23 cellular contexts compared by ENCODE assay signal in the genomic region with DNA sequence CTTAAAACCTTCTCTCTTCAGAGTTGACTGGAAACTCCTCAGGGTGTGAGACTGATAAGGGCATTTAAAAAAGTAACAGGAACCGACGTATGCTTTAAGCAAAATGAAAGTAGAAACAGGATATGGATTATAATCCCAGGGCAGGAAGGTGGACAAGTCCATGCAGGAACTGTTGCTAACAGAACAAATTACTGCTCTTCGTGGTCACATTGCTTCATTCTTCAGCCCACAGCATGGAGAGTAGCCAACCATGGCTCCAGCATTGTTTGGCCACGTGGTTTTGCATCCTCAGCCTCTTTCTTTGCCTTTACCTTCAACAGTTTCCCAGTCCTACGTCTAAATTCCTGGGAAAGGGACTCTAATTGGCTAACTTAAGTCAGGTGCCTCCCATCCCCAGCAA.
"Had no signal": no experiment of that assay in that cellular context is flagged by ENCODE, and none has a peak within 500 bp of the region (broad histone marks: within the 10 kb centered on the region; RNA-seq: fewer than 3 reads in every experiment).

No MANE protein-coding gene starts in this region.

- H3K27ac Mint-ChIP-seq: activated CD4-positive, alpha-beta memory T cell treated with anti-CD3 and anti-CD28 coated beads, Interleukin-2, amount 10 ng/mL, durations not matched to agents 7 days and 5 days; activated naive CD8-positive, alpha-beta T cell treated with anti-CD3 and anti-CD28 coated beads, Interleukin-2, amount 10 ng/mL, durations not matched to agents 7 days and 5 days; activated T-helper 17 cell treated with anti-CD3 and anti-CD28 coated beads, Interleukin-2, amount 50 U/mL, for 72 hours; nephron progenitor cell had no signal

- H3K4me1 ChIP-seq: body of pancreas, colonic mucosa, lower lobe of right lung, transverse colon had no signal

- H3K9me3 ChIP-seq: body of pancreas, colonic mucosa, lower lobe of right lung, transverse colon had no signal

- H3K36me3 Mint-ChIP-seq: activated naive CD8-positive, alpha-beta T cell treated with anti-CD3 and anti-CD28 coated beads, Interleukin-2, amount 10 ng/mL, durations not matched to agents 7 days and 5 days had no signal

- H3K27me3 ChIP-seq: body of pancreas, colonic mucosa, transverse colon had no signal

- H3K36me3 ChIP-seq: colonic mucosa, lower lobe of right lung, transverse colon had no signal

- H3K27ac ChIP-seq: body of pancreas, colonic mucosa, lower lobe of right lung, transverse colon had no signal

- H3K4me3 Mint-ChIP-seq: activated CD4-positive, alpha-beta memory T cell treated with anti-CD3 and anti-CD28 coated beads, Interleukin-2, amount 10 ng/mL, durations not matched to agents 7 days and 5 days; activated naive CD8-positive, alpha-beta T cell treated with anti-CD3 and anti-CD28 coated beads, Interleukin-2, amount 10 ng/mL, durations not matched to agents 7 days and 5 days; activated T-helper 17 cell treated with anti-CD3 and anti-CD28 coated beads, Interleukin-2, amount 50 U/mL, for 72 hours; nephron progenitor cell had no signal

- H3K27me3 Mint-ChIP-seq: activated CD4-positive, alpha-beta memory T cell treated with anti-CD3 and anti-CD28 coated beads, Interleukin-2, amount 10 ng/mL, durations not matched to agents 7 days and 5 days; activated naive CD8-positive, alpha-beta T cell treated with anti-CD3 and anti-CD28 coated beads, Interleukin-2, amount 10 ng/mL, durations not matched to agents 7 days and 5 days had no signal

- ATAC-seq: activated T-helper 17 cell treated with anti-CD3 and anti-CD28 coated beads, Interleukin-2, amount 50 U/mL, for 72 hours; body of pancreas; left cardiac atrium; lower lobe of right lung had no signal

- H3K4me3 ChIP-seq: body of pancreas, colonic mucosa, lower lobe of right lung, transverse colon had no signal

- DNase-seq: activated CD4-positive, alpha-beta memory T cell treated with anti-CD3 and anti-CD28 coated beads, Interleukin-2, amount 10 ng/mL, durations not matched to agents 7 days and 5 days; activated CD4-positive, alpha-beta T cell treated with anti-CD3 and anti-CD28 coated beads for 48 hours; activated CD4-positive, CD25-positive, alpha-beta regulatory T cell; activated naive CD4-positive, alpha-beta T cell; activated naive CD8-positive, alpha-beta T cell treated with anti-CD3 and anti-CD28 coated beads, Interleukin-2, amount 10 ng/mL, durations not matched to agents 7 days and 5 days; activated T-cell treated with anti-CD3 and anti-CD28 coated beads, Interleukin-2, amount 50 U/mL, for 1 hour; amygdala; body of pancreas; caudate nucleus; colonic mucosa; left cardiac atrium; lower lobe of right lung; nephron progenitor cell; nucleus accumbens; posterior cingulate gyrus; retina; stimulated activated CD4-positive, alpha-beta T cell treated with anti-CD3 and anti-CD28 coated beads, Interleukin-12 subunit alpha, Interleukin-12 subunit beta, amount 100 ng/mL, for 4 hours; stimulated activated CD4-positive, alpha-beta T cell treated with anti-CD3 and anti-CD28 coated beads, Interleukin-1b, Interleukin-23, amount 100 ng/mL, for 48 hours; stimulated activated CD8-positive, alpha-beta memory T cell treated with anti-CD3 and anti-CD28 coated beads, Interleukin-4, amount 100 ng/mL, for 48 hours; stimulated activated naive CD4-positive, alpha-beta T cell; T1000; transverse colon had no signal

- H3K4me1 Mint-ChIP-seq: activated CD4-positive, alpha-beta memory T cell treated with anti-CD3 and anti-CD28 coated beads, Interleukin-2, amount 10 ng/mL, durations not matched to agents 7 days and 5 days; activated naive CD8-positive, alpha-beta T cell treated with anti-CD3 and anti-CD28 coated beads, Interleukin-2, amount 10 ng/mL, durations not matched to agents 7 days and 5 days; activated T-helper 17 cell treated with anti-CD3 and anti-CD28 coated beads, Interleukin-2, amount 50 U/mL, for 72 hours; nephron progenitor cell had no signal
